In genomic region chr6:41503435-41503768, GRCh38 we compare ENCODE assay signal across 10 cellular contexts. TPM values are rescaled to one million over a fixed set of nuclear protein-coding genes. Genes with fewer than 3 reads are reported as not detected.
DNase-seq lines count a peak whose midpoint lies in the region; ATAC-seq and TF ChIP-seq lines count a peak whose summit lies in the region.
"Had no signal": no experiment of that assay in that cellular context is flagged by ENCODE, and none has a peak within 500 bp of the region (broad histone marks: within the 10 kb centered on the region; RNA-seq: fewer than 3 reads in every experiment).

No MANE protein-coding gene starts in this region.

- no peak for TF ChIP-seq CTCF in coronary artery (IDR thresholded peaks at IDR 0.05)
- no peak for TF ChIP-seq CTCF in nephron progenitor cell (IDR thresholded peaks at IDR 0.05)

- peak overlapping the region; percentile 72 for H3K4me3 ChIP-seq in coronary artery

- H3K27ac Mint-ChIP-seq in stimulated activated naive CD8-positive, alpha-beta T cell treated with anti-CD3 and anti-CD28 coated beads, Interleukin-15, Interleukin-2, amounts not matched to agents 100 ng/mL and 50 ng/mL, for 24 hours: no peak overlapping the region
- H3K27ac Mint-ChIP-seq in nephron progenitor cell: no peak overlapping the region

- H3K27me3 Mint-ChIP-seq in stimulated activated naive CD8-positive, alpha-beta T cell treated with anti-CD3 and anti-CD28 coated beads, Interleukin-15, Interleukin-2, amounts not matched to agents 100 ng/mL and 50 ng/mL, for 24 hours: peaks cover 58% of the 10 kb centered on the region
- H3K27me3 Mint-ChIP-seq in nephron progenitor cell (ENCODE audit: low read depth, poor library complexity): peaks cover 79% of the 10 kb centered on the region
- peaks cover 55% of the 10 kb centered on the region for H3K27me3 Mint-ChIP-seq in activated T-cell treated with anti-CD3 and anti-CD28 coated beads, Interleukin-2, amount 50 U/mL, for 4 hours (ENCODE audit: low read depth)

- peak overlapping the region; percentile 53 for H3K4me3 Mint-ChIP-seq in stimulated activated naive CD8-positive, alpha-beta T cell treated with anti-CD3 and anti-CD28 coated beads, Interleukin-15, Interleukin-2, amounts not matched to agents 100 ng/mL and 50 ng/mL, for 24 hours
- peak overlapping the region; percentile 76 for H3K4me3 Mint-ChIP-seq in nephron progenitor cell
- H3K4me3 Mint-ChIP-seq in activated T-cell treated with anti-CD3 and anti-CD28 coated beads, Interleukin-2, amount 50 U/mL, for 4 hours: no peak overlapping the region

- no peak for DNase-seq in stimulated activated naive CD8-positive, alpha-beta T cell treated with anti-CD3 and anti-CD28 coated beads, Interleukin-15, Interleukin-2, amounts not matched to agents 100 U/mL and 50 U/mL, for 24 hours
- DNase-seq in coronary artery (ENCODE audit: low spot score): no peak
- DNase-seq in nephron progenitor cell: no peak
- no peak for DNase-seq in anterior cingulate cortex (lab: John Stamatoyannopoulos, UW)
- no peak for DNase-seq in activated T-cell treated with anti-CD3 and anti-CD28 coated beads, Interleukin-2, amount 50 U/mL, for 4 hours
- no peak for DNase-seq in HCEC 1CT
- DNase-seq: spleen had no signal

- H3K4me1 Mint-ChIP-seq in stimulated activated naive CD8-positive, alpha-beta T cell treated with anti-CD3 and anti-CD28 coated beads, Interleukin-15, Interleukin-2, amounts not matched to agents 100 ng/mL and 50 ng/mL, for 24 hours (ENCODE audit: low read depth): peaks cover 27% of the 10 kb centered on the region
- H3K4me1 Mint-ChIP-seq in nephron progenitor cell: peaks cover 61% of the 10 kb centered on the region
- H3K4me1 Mint-ChIP-seq in activated T-cell treated with anti-CD3 and anti-CD28 coated beads, Interleukin-2, amount 50 U/mL, for 4 hours (ENCODE audit: low read depth): peaks cover 12% of the 10 kb centered on the region

- no peaks in the 10 kb centered on the region for H3K9me3 Mint-ChIP-seq in stimulated activated naive CD8-positive, alpha-beta T cell treated with anti-CD3 and anti-CD28 coated beads, Interleukin-15, Interleukin-2, amounts not matched to agents 100 ng/mL and 50 ng/mL, for 24 hours
- no peaks in the 10 kb centered on the region for H3K9me3 Mint-ChIP-seq in nephron progenitor cell
- H3K9me3 Mint-ChIP-seq in activated T-cell treated with anti-CD3 and anti-CD28 coated beads, Interleukin-2, amount 50 U/mL, for 4 hours: no peaks in the 10 kb centered on the region

- peak overlapping the region in 1 of 2 donors; percentile 93 for H3K27ac ChIP-seq in coronary artery
- H3K27ac ChIP-seq: KMS-11 had no signal

- H3K36me3 Mint-ChIP-seq in stimulated activated naive CD8-positive, alpha-beta T cell treated with anti-CD3 and anti-CD28 coated beads, Interleukin-15, Interleukin-2, amounts not matched to agents 100 ng/mL and 50 ng/mL, for 24 hours (ENCODE audit: low read depth): no peaks in the 10 kb centered on the region
- no peaks in the 10 kb centered on the region for H3K36me3 Mint-ChIP-seq in nephron progenitor cell (ENCODE audit: low read depth)
- H3K36me3 Mint-ChIP-seq in activated T-cell treated with anti-CD3 and anti-CD28 coated beads, Interleukin-2, amount 50 U/mL, for 4 hours (ENCODE audit: insufficient read depth): no peaks in the 10 kb centered on the region

- ATAC-seq in stimulated activated naive CD8-positive, alpha-beta T cell treated with anti-CD3 and anti-CD28 coated beads, Interleukin-15, Interleukin-2, amounts not matched to agents 100 U/mL and 50 U/mL, for 24 hours: no peak
- ATAC-seq in GM18909 (IDR thresholded peaks at IDR 0.05; ENCODE audit: poor library complexity, unreplicated experiment): no peak
- no peak for ATAC-seq in activated T-cell treated with anti-CD3 and anti-CD28 coated beads, Interleukin-2, amount 50 U/mL, for 4 hours

RNA-seq across cellular contexts. Expression of gene FOXP4, which starts 42.8 kb away (rescaled TPM):
- 10 to 100 TPM; 23.0 to 38.6 (median 28.2) TPM for total RNA-seq in activated T-cell treated with anti-CD3 and anti-CD28 coated beads, Interleukin-2, amount 50 U/mL, for 4 hours
